In the genomic region with DNA sequence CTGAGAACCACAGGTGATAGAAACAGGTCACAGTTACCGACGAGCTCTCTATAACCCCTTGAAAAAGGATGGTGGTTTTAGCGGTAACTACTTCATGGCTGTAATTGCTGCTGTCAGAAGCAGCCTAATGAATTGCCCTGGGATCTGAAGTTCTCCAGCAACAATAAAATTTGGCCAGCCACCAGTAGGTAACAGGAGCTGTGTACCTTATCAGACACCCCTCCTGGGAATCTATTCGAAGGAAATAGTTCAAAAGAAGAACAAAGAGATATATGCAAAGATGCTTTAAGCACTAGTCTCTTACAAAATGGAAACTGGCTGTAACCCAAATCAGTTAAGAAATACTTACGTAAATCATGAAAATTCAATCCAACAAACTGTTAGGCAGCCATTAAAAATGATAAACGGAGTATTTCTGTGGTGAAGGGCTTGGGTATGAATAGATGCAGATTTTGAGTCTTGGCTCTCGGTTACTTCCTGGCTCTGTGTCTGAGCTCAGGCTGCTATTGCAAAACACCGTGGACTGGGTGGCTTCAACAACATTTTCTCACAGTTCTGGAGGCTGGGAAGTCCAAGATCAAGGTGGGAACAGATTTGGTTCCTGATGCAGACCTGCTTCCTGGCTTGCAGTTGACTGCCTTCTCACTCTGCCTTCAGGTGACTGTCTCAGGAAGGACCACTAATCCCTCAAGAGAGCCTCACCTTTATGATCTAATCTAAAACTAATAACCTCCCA, we compare ENCODE assay signal across 7 cellular contexts. TPM values are rescaled to one million over a fixed set of nuclear protein-coding genes. Genes with fewer than 3 reads are reported as not detected.
DNase-seq lines count a peak whose midpoint lies in the region; ATAC-seq and TF ChIP-seq lines count a peak whose summit lies in the region.

No MANE protein-coding gene starts in this region.

- H3K79me2 ChIP-seq in neural progenitor cell (ENCODE audit: low read depth): peaks cover 25% of the 10 kb centered on the region

- H3K4me3 ChIP-seq in GM12865 (ENCODE audit: low read depth, low read length) (peak overlapping the region; percentile 65), NT2/D1 (ENCODE audit: insufficient read length, low read depth) (no peak overlapping the region), neural progenitor cell (peak overlapping the region; percentile 86)

- no peaks in the 10 kb centered on the region for H3K9me3 Mint-ChIP-seq in effector memory CD8-positive, alpha-beta T cell
- peaks cover 27% of the 10 kb centered on the region for H3K9me3 Mint-ChIP-seq in neural progenitor cell

- no peak overlapping the region for H2AFZ ChIP-seq in neural progenitor cell (replicated peaks)

- H3K36me3 Mint-ChIP-seq in effector memory CD8-positive, alpha-beta T cell (ENCODE audit: insufficient read depth): no peaks in the 10 kb centered on the region
- H3K36me3 Mint-ChIP-seq in neural progenitor cell: peaks cover 31% of the 10 kb centered on the region

- DNase-seq in GM12865 (ENCODE audit: low read depth): no peak
- no peak for DNase-seq in NT2/D1 (ENCODE audit: low read depth, low spot score)
- DNase-seq in effector memory CD8-positive, alpha-beta T cell: no peak
- DNase-seq in neural progenitor cell (ENCODE audit: low spot score): no peak

- peak overlapping the region; percentile 83 to 87 for H3K4me3 Mint-ChIP-seq in effector memory CD8-positive, alpha-beta T cell
- H3K4me3 Mint-ChIP-seq in neural progenitor cell: peak overlapping the region; percentile 95

- no peaks in the 10 kb centered on the region for H3K36me3 ChIP-seq in NT2/D1 (ENCODE audit: insufficient read depth, insufficient read length, low read length)
- H3K36me3 ChIP-seq in neural progenitor cell: no peaks in the 10 kb centered on the region

- TF ChIP-seq CTCF in GM12865 (IDR thresholded peaks at IDR 0.05; ENCODE audit: insufficient read depth, low read depth, low read length, missing control alignments) (no peak), neural progenitor cell (IDR thresholded peaks at IDR 0.05) (no peak)

- H3K9ac ChIP-seq in NT2/D1 (ENCODE audit: insufficient read length, low read depth) (peak overlapping the region; percentile 88), neural progenitor cell (no peak overlapping the region)

- H3K27me3 Mint-ChIP-seq in effector memory CD8-positive, alpha-beta T cell: no peaks in the 10 kb centered on the region
- no peaks in the 10 kb centered on the region for H3K27me3 Mint-ChIP-seq in neural progenitor cell (ENCODE audit: insufficient read depth, low read depth)

- H3K4me1 Mint-ChIP-seq in effector memory CD8-positive, alpha-beta T cell (ENCODE audit: low read depth in 2 of 2): peaks cover 18 to 27% of the 10 kb centered on the region in 2 donors
- peaks cover 18% of the 10 kb centered on the region for H3K4me1 Mint-ChIP-seq in neural progenitor cell

- H3K4me1 ChIP-seq in NT2/D1 (ENCODE audit: insufficient read depth, insufficient read length) (no peaks in the 10 kb centered on the region), neural progenitor cell (peaks cover 21% of the 10 kb centered on the region)

- peak overlapping the region; percentile 89 for H3K4me2 ChIP-seq in neural progenitor cell

- H3K9me3 ChIP-seq in NT2/D1 (ENCODE audit: insufficient read depth, low read length) (peaks cover 4% of the 10 kb centered on the region; the same call in 1 of the 2 replicates), neural progenitor cell (ENCODE audit: low read depth) (no peaks in the 10 kb centered on the region)

- peak overlapping the region in 1 of 2 donors; percentile 89 for H3K27ac Mint-ChIP-seq in effector memory CD8-positive, alpha-beta T cell
- H3K27ac Mint-ChIP-seq in neural progenitor cell: no peak overlapping the region

- ATAC-seq in effector memory CD8-positive, alpha-beta T cell (replicated peaks): no peak
- ATAC-seq in HG03159 (IDR thresholded peaks at IDR 0.05; ENCODE audit: unreplicated experiment): no peak
- ATAC-seq in GM18909 (IDR thresholded peaks at IDR 0.05; ENCODE audit: poor library complexity, unreplicated experiment): no peak
- ATAC-seq in HG03354 (IDR thresholded peaks at IDR 0.05; ENCODE audit: poor library complexity, severe bottlenecking, unreplicated experiment): no peak

- H3K27ac ChIP-seq in neural progenitor cell: no peak overlapping the region

- peaks cover 4% of the 10 kb centered on the region for H4K20me1 ChIP-seq in neural progenitor cell (ENCODE audit: low read depth)

- H3K27me3 ChIP-seq in NT2/D1 (ENCODE audit: insufficient read depth, insufficient read length) (no peaks in the 10 kb centered on the region), neural progenitor cell (no peaks in the 10 kb centered on the region)

- H3F3A ChIP-seq in neural progenitor cell (ENCODE audit: low read depth): peaks cover 20% of the 10 kb centered on the region

RNA-seq across cellular contexts. Expression of gene MSRB2, which starts 1.6 kb away (rescaled TPM):
- 15.2 and 17.2 TPM in 2 replicates for total RNA-seq in neural progenitor cell (ENCODE audit: low replicate concordance)
